ENCODE assay signal across 11 cellular contexts in genomic region chr11:107929611-107930200, GRCh38. TPM values are rescaled to one million over a fixed set of nuclear protein-coding genes. Genes with fewer than 3 reads are reported as not detected.
DNase-seq lines count a peak whose midpoint lies in the region; ATAC-seq and TF ChIP-seq lines count a peak whose summit lies in the region.
"Had no signal": no experiment of that assay in that cellular context is flagged by ENCODE, and none has a peak within 500 bp of the region (broad histone marks: within the 10 kb centered on the region; RNA-seq: fewer than 3 reads in every experiment).

No MANE protein-coding gene starts in this region.

- H3K36me3 Mint-ChIP-seq in naive thymus-derived CD4-positive, alpha-beta T cell, result peaks cover 0 to 14% (median 7%) of the 10 kb centered on the region in 5 donors

- no peaks in the 10 kb centered on the region for H3K9me3 ChIP-seq in left ventricle myocardium inferior (replicated peaks)
- no peaks in the 10 kb centered on the region for H3K9me3 ChIP-seq in iPS DF 6.9 (ENCODE audit: control insufficient read depth, insufficient read depth, low read length)
- no peaks in the 10 kb centered on the region for H3K9me3 ChIP-seq in thoracic aorta
- H3K9me3 ChIP-seq in naive thymus-derived CD4-positive, alpha-beta T cell (ENCODE audit: control insufficient read depth in 2 of 3, low read length in 3 of 3), result no peaks in the 10 kb centered on the region

- WGBS in iPS DF 6.9 (ENCODE audit: insufficient coverage, insufficient read length), result no CpG with 5 or more reads among the region's 10 CpGs

- H3K9me3 Mint-ChIP-seq in naive thymus-derived CD4-positive, alpha-beta T cell, result peaks cover 0 to 14% (median 5%) of the 10 kb centered on the region in 11 donors

- no peak overlapping the region for H3K27ac Mint-ChIP-seq in naive thymus-derived CD4-positive, alpha-beta T cell

- TF ChIP-seq CTCF in left ventricle myocardium inferior (IDR thresholded peaks at IDR 0.05; ENCODE audit: borderline replicate concordance), result no peak
- no peak for TF ChIP-seq CTCF in NB4 (IDR thresholded peaks at IDR 0.05; ENCODE audit: low read depth, low read length)
- no peak for TF ChIP-seq CTCF in thoracic aorta (IDR thresholded peaks at IDR 0.05)

- H3K27me3 ChIP-seq in left ventricle myocardium inferior (ENCODE audit: low read depth) (peaks cover 90% of the 10 kb centered on the region), iPS DF 6.9 (ENCODE audit: control insufficient read depth, insufficient read depth, low read length) (no peaks in the 10 kb centered on the region), thoracic aorta (replicated peaks; ENCODE audit: insufficient read depth) (peaks cover 7% of the 10 kb centered on the region)
- peaks cover 0 to 11% of the 10 kb centered on the region in 2 donors for H3K27me3 ChIP-seq in naive thymus-derived CD4-positive, alpha-beta T cell (ENCODE audit: control insufficient read depth in 2 of 2, insufficient read depth in 2 of 2, low read length in 2 of 2)

- H3K36me3 ChIP-seq in left ventricle myocardium inferior (no peaks in the 10 kb centered on the region), iPS DF 6.9 (ENCODE audit: control insufficient read depth, insufficient read depth, low read length) (no peaks in the 10 kb centered on the region), thoracic aorta (no peaks in the 10 kb centered on the region)
- no peaks in the 10 kb centered on the region for H3K36me3 ChIP-seq in naive thymus-derived CD4-positive, alpha-beta T cell (ENCODE audit: control insufficient read depth in 2 of 3, insufficient read depth in 3 of 3, low read length in 3 of 3)

- H3K27ac ChIP-seq in left ventricle myocardium inferior (replicated peaks), result no peak overlapping the region
- no peak overlapping the region for H3K27ac ChIP-seq in iPS DF 6.9 (ENCODE audit: low read length)
- no peak overlapping the region for H3K27ac ChIP-seq in thoracic aorta
- H3K27ac ChIP-seq in naive thymus-derived CD4-positive, alpha-beta T cell (ENCODE audit: low read depth, low read length), result no peak overlapping the region

- H3K4me1 ChIP-seq in left ventricle myocardium inferior (peaks cover 12% of the 10 kb centered on the region), iPS DF 6.9 (ENCODE audit: control insufficient read depth, insufficient read depth, low read length) (no peaks in the 10 kb centered on the region), thoracic aorta (ENCODE audit: control insufficient read depth in 1 of 2, low read depth in 2 of 2) (peaks cover 0 to 4% of the 10 kb centered on the region in 2 donors)
- peaks cover 6 to 7% of the 10 kb centered on the region in 2 donors for H3K4me1 ChIP-seq in naive thymus-derived CD4-positive, alpha-beta T cell (ENCODE audit: control insufficient read depth in 2 of 2, insufficient read depth in 2 of 2, low read length in 2 of 2)

- H3K27me3 Mint-ChIP-seq in naive thymus-derived CD4-positive, alpha-beta T cell, result peaks cover 34 to 48% (median 38%) of the 10 kb centered on the region in 5 donors

- no peak for TF ChIP-seq POLR2A in NB4 (IDR thresholded peaks at IDR 0.05; ENCODE audit: extremely low read depth, insufficient read length)

- POLR2A ChIA-PET in naive thymus-derived CD4-positive, alpha-beta T cell (lab: Charles Lee), result no interaction called here

- H3K4me3 ChIP-seq in left ventricle myocardium inferior (peak overlapping the region; percentile 58), NB4 (ENCODE audit: low read depth, low read length) (no peak overlapping the region), iPS DF 6.9 (ENCODE audit: low read length) (peak overlapping the region; percentile 98; the same call in 1 of the 2 replicates), thoracic aorta (peak overlapping the region; percentile 67)
- H3K4me3 ChIP-seq in naive thymus-derived CD4-positive, alpha-beta T cell (ENCODE audit: low read length), result no peak overlapping the region

- DNase-seq in left ventricle myocardium inferior (no peak), cardiac septum (ENCODE audit: low spot score) (no peak), NB4 (ENCODE audit: low read depth) (peak; percentile 7), iPS DF 6.9 (ENCODE audit: low read depth, low spot score) (no peak), thoracic aorta (ENCODE audit: low spot score) (no peak)
- DNase-seq in naive thymus-derived CD4-positive, alpha-beta T cell, result no peak
- DNase-seq: MM.1S had no signal

- H3K4me3 Mint-ChIP-seq in naive thymus-derived CD4-positive, alpha-beta T cell, result peak overlapping the region in 4 of 10 donors; percentile 65 to 84 (median 70)

- H3K4me1 Mint-ChIP-seq in naive thymus-derived CD4-positive, alpha-beta T cell, result peaks cover 5 to 15% (median 11%) of the 10 kb centered on the region in 7 donors

- CTCF ChIA-PET in naive thymus-derived CD4-positive, alpha-beta T cell (lab: Charles Lee), result no interaction called here

- intact Hi-C loops in left ventricle myocardium inferior (cut with micrococcal nuclease) (no loop called here), cardiac septum (cut with DNase I) (no loop called here)
- intact Hi-C loops in naive thymus-derived CD4-positive, alpha-beta T cell (cut with micrococcal nuclease), result loop anchor here in 1 of 2 donors (5.0 to 10.0 kb wide), 4 partner anchors 67 to 735 kb away; partner anchors contain the start of genes ALKBH8 and DDX10

- ATAC-seq in thoracic aorta (ENCODE audit: insufficient number of reproducible peaks, low FRiP score, low read depth) (no peak), GM18520 (IDR thresholded peaks at IDR 0.05; ENCODE audit: unreplicated experiment) (no peak), GM21390 (IDR thresholded peaks at IDR 0.05; ENCODE audit: unreplicated experiment) (no peak)
- no peak for ATAC-seq in naive thymus-derived CD4-positive, alpha-beta T cell
- ATAC-seq: left colon had no signal

RNA-seq across cellular contexts. Expression of gene RAB39A, which starts 1.5 kb away (rescaled TPM):
- 0.52 TPM for total RNA-seq in left ventricle myocardium inferior
- total RNA-seq in cardiac septum, result 0.54 TPM
- 1 to 10 TPM; 1.2 to 5.4 TPM for total RNA-seq in thoracic aorta
- total RNA-seq in naive thymus-derived CD4-positive, alpha-beta T cell, result 1 to 10 TPM in 1 of 5 experiments, under 1 TPM in 1, not detected in 3; 0.38 to 1.6 TPM
- under 1 TPM in 1 of 2 donors, not detected in 1; 0.10 TPM for polyA plus RNA-seq in naive thymus-derived CD4-positive, alpha-beta T cell
- total RNA-seq: bronchial epithelial cell had no signal

Comparison
In these comparisons a context has a peak if more than half of its experiments do, and no peak if none do; other contexts are left out.
1. H3K4me3 ChIP-seq: peak in left ventricle myocardium inferior (single experiment), iPS DF 6.9 (single experiment) and thoracic aorta (single experiment); none in NB4 (single experiment) and naive thymus-derived CD4-positive, alpha-beta T cell (single experiment).